ENCODE assay signal across 8 cellular contexts in the genomic region with DNA sequence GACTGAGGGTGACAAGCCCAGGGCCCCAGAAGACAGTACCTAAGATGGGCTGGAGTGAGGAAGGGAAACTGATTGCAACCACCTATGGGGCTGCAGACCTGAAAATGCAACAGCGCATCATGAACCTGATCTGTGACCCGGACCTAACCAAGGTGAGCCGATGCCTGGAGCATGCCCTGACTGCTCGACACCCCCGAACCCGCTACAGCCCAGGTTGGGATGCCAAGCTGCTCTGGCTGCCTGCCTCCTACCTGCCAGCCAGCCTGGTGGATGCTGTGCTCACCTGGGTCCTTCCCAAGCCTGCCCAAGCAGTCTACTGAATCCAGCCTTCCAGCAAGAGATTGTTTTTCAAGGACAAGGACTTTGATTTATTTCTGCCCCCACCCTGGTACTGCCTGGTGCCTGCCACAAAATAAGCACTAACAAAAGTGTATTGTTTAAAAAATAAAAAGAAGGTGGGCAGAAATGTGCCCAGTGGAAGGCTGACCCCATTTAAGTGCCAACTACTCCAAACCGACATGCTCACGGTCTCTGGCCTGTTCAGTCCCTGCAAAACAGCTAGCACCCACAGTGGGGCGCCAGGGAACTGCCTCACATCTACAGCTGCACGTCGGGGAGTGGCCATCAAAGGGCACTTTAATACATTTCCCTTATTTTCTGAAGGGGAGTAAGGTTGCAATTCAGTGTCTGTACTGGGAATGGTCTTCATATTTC. TPM values are rescaled to one million over a fixed set of nuclear protein-coding genes. Genes with fewer than 3 reads are reported as not detected.
DNase-seq lines count a peak whose midpoint lies in the region; ATAC-seq, FAIRE-seq and TF ChIP-seq lines count a peak whose summit lies in the region.

No MANE protein-coding gene starts in this region.

- no peak for TF ChIP-seq POLR2A in body of pancreas (IDR thresholded peaks at IDR 0.05)

- no peaks in the 10 kb centered on the region for H3K9me1 ChIP-seq in keratinocyte (ENCODE audit: control insufficient read depth, extremely low read depth, insufficient read depth, low read length)

- H3K9me3 ChIP-seq in body of pancreas, result no peaks in the 10 kb centered on the region
- no peaks in the 10 kb centered on the region for H3K9me3 ChIP-seq in keratinocyte (ENCODE audit: control insufficient read depth, low read depth, low read length)

- POLR2A ChIA-PET in GM10248 (lab: Yijun Ruan, JAX), result no interaction called here

- WGBS in body of pancreas, 2 donors, result 19 to 24% methylated on average over 11 of the region's 11 CpGs

- peaks cover 67% of the 10 kb centered on the region for H3K4me1 ChIP-seq in body of pancreas
- H3K4me1 ChIP-seq in keratinocyte (ENCODE audit: control insufficient read depth, extremely low read depth, insufficient read depth, low read length), result peaks cover 35% of the 10 kb centered on the region

- H3K27me3 ChIP-seq in body of pancreas (no peaks in the 10 kb centered on the region), keratinocyte (ENCODE audit: control insufficient read depth, extremely low read depth, insufficient read depth, low read length) (no peaks in the 10 kb centered on the region)

- peak; percentile 90 for TF ChIP-seq CTCF in GM10248 (IDR thresholded peaks at IDR 0.05; ENCODE audit: control extremely low read depth, extremely low read depth, low read depth, missing control alignments)
- peak; percentile 57 for TF ChIP-seq CTCF in LNCaP clone FGC (IDR thresholded peaks at IDR 0.05; ENCODE audit: control insufficient read depth, extremely low read depth, insufficient read depth)
- peak; percentile 41 to 72 (median 54) for TF ChIP-seq CTCF in body of pancreas (IDR thresholded peaks at IDR 0.05)
- TF ChIP-seq CTCF in keratinocyte (optimal IDR thresholded peaks at IDR 0.05 in 1 of 3, IDR thresholded peaks at IDR 0.05 in 1 of 3, conservative IDR thresholded peaks at IDR 0.05 in 1 of 3; ENCODE audit: extremely low read depth in 1 of 3, insufficient read depth in 2 of 3, low read length in 3 of 3), result peak; percentile 71 to 88 (median 84)

- H3K36me3 ChIP-seq in body of pancreas (replicated peaks in 1 of 2; ENCODE audit: insufficient read depth in 1 of 2, low read depth in 2 of 2), result peaks cover 0 to 7% of the 10 kb centered on the region in 2 donors
- peaks cover 20 to 24% of the 10 kb centered on the region in 2 experiments for H3K36me3 ChIP-seq in keratinocyte (ENCODE audit: control insufficient read depth in 2 of 2, extremely low read depth in 1 of 2, insufficient read depth in 2 of 2, low read length in 2 of 2)

- no peaks in the 10 kb centered on the region for H4K20me1 ChIP-seq in keratinocyte (ENCODE audit: control insufficient read depth, extremely low read depth, insufficient read depth, low read length)

- H3K4me3 ChIP-seq in LNCaP clone FGC (ENCODE audit: low read depth, low read length) (no peak overlapping the region), body of pancreas (no peak overlapping the region), keratinocyte (ENCODE audit: control insufficient read depth in 2 of 3, extremely low read depth in 1 of 3, insufficient read depth in 2 of 3, low read depth in 1 of 3, low read length in 3 of 3) (no peak overlapping the region)

- no peak for ATAC-seq in body of pancreas

- dilution Hi-C loops in keratinocyte (cut with MboI; ENCODE audit: extremely low pct_ligation_motif_present, low sequenced_read_pairs), result loop anchor here (5.0 kb wide), 1 partner anchor 37 kb away; no protein-coding TSS in a partner anchor

- H2AFZ ChIP-seq in keratinocyte (ENCODE audit: control insufficient read depth, low read length), result no peak overlapping the region

- CTCF ChIA-PET in GM10248 (lab: Yijun Ruan, JAX), result interaction anchor here (0.7 to 7.8 kb wide), 11 partner anchors 9 to 394 kb away, joined by 3 to 73 read pairs (median 4); a partner anchor contains a TSS

- no peak overlapping the region for H3K4me2 ChIP-seq in keratinocyte (ENCODE audit: control insufficient read depth, extremely low read depth, insufficient read depth, low read depth, low read length)

- no peak overlapping the region for H3K9ac ChIP-seq in keratinocyte (ENCODE audit: control insufficient read depth, extremely low read depth, insufficient read depth, low read length)

- H3K27ac ChIP-seq in body of pancreas, result peak overlapping the region in 3 of 4 donors; percentile 6 to 33 (median 17)
- H3K27ac ChIP-seq in keratinocyte (ENCODE audit: control insufficient read depth, insufficient read depth, low read length), result no peak overlapping the region

- H3K79me2 ChIP-seq in keratinocyte (ENCODE audit: control insufficient read depth, insufficient read depth, low read length), result peaks cover 19% of the 10 kb centered on the region

- DNase-seq in GM10248 (ENCODE audit: extremely low spot score) (peak; percentile 68), LNCaP clone FGC (ENCODE audit: low read depth) (no peak), T-helper 1 cell (peak; percentile 34 to 64 (median 53)), body of pancreas (peak; percentile 75 to 84 (median 80)), keratinocyte (ENCODE audit: low read depth, low spot score) (no peak), urothelium cell line (ENCODE audit: low spot score) (no peak), cerebellum (ENCODE audit: low spot score) (no peak)
- DNase-seq in stimulated activated CD4-positive, alpha-beta T cell treated with anti-CD3 and anti-CD28 coated beads, Interleukin-2, amount 100 ng/mL, for 24 hours, result peak; percentile 68 to 73

- intact Hi-C loops in body of pancreas (cut with DNase I), result no loop called here

- FAIRE-seq in keratinocyte (lab: Jason Lieb, UNC) (no peak), urothelium cell line (lab: Jason Lieb, UNC) (no peak)

RNA-seq across cellular contexts. Expression of a gene that starts 4.2 kb away (rescaled TPM):
- total RNA-seq in body of pancreas (10 to 100 TPM in 1 of 2 donors, 1 to 10 TPM in 1; 4.2 to 20.4 TPM), cerebellum (8.6 TPM)
- 0.67 to 1.2 TPM (median 0.77 TPM) in 3 replicates for polyA plus RNA-seq in keratinocyte
- polyA plus RNA-seq in keratinocyte (2011; ENCODE audit: low read depth), result not detected
- 0.18 and 0.47 TPM in 2 replicates for polyA plus RNA-seq in keratinocyte (2011; cell fraction: cytosol; rRNA removed)
- 3.4 and 5.0 TPM in 2 replicates for polyA plus RNA-seq in keratinocyte (2011; cell fraction: nucleus; rRNA removed)
- polyA plus RNA-seq in keratinocyte (2012; ENCODE audit: low replicate concordance), result 0.79 and 1.8 TPM in 2 replicates
- 1.2 to 2.9 TPM (median 2.1 TPM) in 3 replicates for polyA minus RNA-seq in keratinocyte
- polyA minus RNA-seq in keratinocyte (2011; cell fraction: cytosol; rRNA and poly(A)+ RNA removed), result not detected
- polyA minus RNA-seq in keratinocyte (2011; cell fraction: nucleus; rRNA and poly(A)+ RNA removed), result not detected in 2 replicates

RNA-seq across cellular contexts. Expression of a gene that starts 4.4 kb away (rescaled TPM):
- total RNA-seq in body of pancreas (100 to 1,000 TPM; 341 to 511 TPM), cerebellum (135 TPM)
- polyA plus RNA-seq in keratinocyte, result 517 to 917 TPM (median 749 TPM) in 3 replicates
- 290 TPM for polyA plus RNA-seq in keratinocyte (2011; ENCODE audit: low read depth)
- polyA plus RNA-seq in keratinocyte (2011; cell fraction: cytosol; rRNA removed), result 762 and 937 TPM in 2 replicates
- polyA plus RNA-seq in keratinocyte (2011; cell fraction: nucleus; rRNA removed), result 747 and 954 TPM in 2 replicates
- 609 and 814 TPM in 2 replicates for polyA plus RNA-seq in keratinocyte (2012; ENCODE audit: low replicate concordance)
- 130 to 440 TPM (median 416 TPM) in 3 replicates for polyA minus RNA-seq in keratinocyte
- 361 TPM for polyA minus RNA-seq in keratinocyte (2011; cell fraction: cytosol; rRNA and poly(A)+ RNA removed)
- polyA minus RNA-seq in keratinocyte (2011; cell fraction: nucleus; rRNA and poly(A)+ RNA removed), result 155 and 221 TPM in 2 replicates

RNA-seq across cellular contexts. Expression of a gene that starts 8.5 kb away (rescaled TPM):
- total RNA-seq in body of pancreas (100 to 1,000 TPM in 1 of 2 donors, 10 to 100 TPM in 1; 86.1 to 105 TPM), cerebellum (16.0 TPM)
- 53.1 to 68.2 TPM (median 62.5 TPM) in 3 replicates for polyA plus RNA-seq in keratinocyte
- 27.4 TPM for polyA plus RNA-seq in keratinocyte (2011; ENCODE audit: low read depth)
- 47.9 and 70.6 TPM in 2 replicates for polyA plus RNA-seq in keratinocyte (2011; cell fraction: cytosol; rRNA removed)
- 17.0 and 20.4 TPM in 2 replicates for polyA plus RNA-seq in keratinocyte (2011; cell fraction: nucleus; rRNA removed)
- 39.8 and 73.4 TPM in 2 replicates for polyA plus RNA-seq in keratinocyte (2012; ENCODE audit: low replicate concordance)
- polyA minus RNA-seq in keratinocyte, result 25.8 to 32.3 TPM (median 31.8 TPM) in 3 replicates
- 25.7 TPM for polyA minus RNA-seq in keratinocyte (2011; cell fraction: cytosol; rRNA and poly(A)+ RNA removed)
- 5.3 and 10.4 TPM in 2 replicates for polyA minus RNA-seq in keratinocyte (2011; cell fraction: nucleus; rRNA and poly(A)+ RNA removed)

RNA-seq across cellular contexts. Expression of a gene that starts 16.7 kb away (rescaled TPM):
- total RNA-seq in body of pancreas, result 10 to 100 TPM; 11.4 to 52.1 TPM
- polyA plus RNA-seq in keratinocyte, result 0.04 to 0.19 TPM (median 0.07 TPM) in 3 replicates
- 0.44 TPM for polyA plus RNA-seq in keratinocyte (2011; ENCODE audit: low read depth)
- polyA plus RNA-seq in keratinocyte (2011; cell fraction: cytosol; rRNA removed), result 0.27 TPM in 1 of 2 replicates, not detected in the other
- 0.45 and 0.51 TPM in 2 replicates for polyA plus RNA-seq in keratinocyte (2011; cell fraction: nucleus; rRNA removed)
- 0.24 and 0.95 TPM in 2 replicates for polyA plus RNA-seq in keratinocyte (2012; ENCODE audit: low replicate concordance)
- 0.20 TPM in 1 of 3 replicates, not detected in the others for polyA minus RNA-seq in keratinocyte
- not detected for polyA minus RNA-seq in keratinocyte (2011; cell fraction: cytosol; rRNA and poly(A)+ RNA removed)
- not detected in 2 replicates for polyA minus RNA-seq in keratinocyte (2011; cell fraction: nucleus; rRNA and poly(A)+ RNA removed)
- total RNA-seq in cerebellum, result 32.1 TPM

RNA-seq across cellular contexts. Expression of a gene that starts 18.5 kb away (rescaled TPM):
- total RNA-seq in body of pancreas (under 1 TPM; 0.33 to 0.78 TPM), cerebellum (11.8 TPM)
- polyA plus RNA-seq in keratinocyte, result 2.5 to 6.2 TPM (median 2.7 TPM) in 3 replicates
- 0.82 TPM for polyA plus RNA-seq in keratinocyte (2011; ENCODE audit: low read depth)
- 2.2 and 3.3 TPM in 2 replicates for polyA plus RNA-seq in keratinocyte (2011; cell fraction: cytosol; rRNA removed)
- 1.9 and 2.4 TPM in 2 replicates for polyA plus RNA-seq in keratinocyte (2011; cell fraction: nucleus; rRNA removed)
- 1.2 and 9.6 TPM in 2 replicates for polyA plus RNA-seq in keratinocyte (2012; ENCODE audit: low replicate concordance)
- polyA minus RNA-seq in keratinocyte, result 1.8 to 16.1 TPM (median 2.7 TPM) in 3 replicates
- 2.1 TPM for polyA minus RNA-seq in keratinocyte (2011; cell fraction: cytosol; rRNA and poly(A)+ RNA removed)
- 0.42 and 1.8 TPM in 2 replicates for polyA minus RNA-seq in keratinocyte (2011; cell fraction: nucleus; rRNA and poly(A)+ RNA removed)

Comparison
In these comparisons a context has a peak if more than half of its experiments do, and no peak if none do; other contexts are left out.
1. DNase-seq: peak in GM10248 (single experiment), T-helper 1 cell (5 of 5), body of pancreas (4 of 4) and stimulated activated CD4-positive, alpha-beta T cell treated with anti-CD3 and anti-CD28 coated beads, Interleukin-2, amount 100 ng/mL, for 24 hours (2 of 2); none in LNCaP clone FGC (single experiment), keratinocyte (single experiment), urothelium cell line (single experiment) and cerebellum (single experiment).
2. Peak in every context shown above with its lines, with median percentiles within 50 percentile points of each other: CTCF ChIP-seq.